8 cellular contexts compared by ENCODE assay signal in genomic region chr19:57241181-57241580, GRCh38. TPM values are rescaled to one million over a fixed set of nuclear protein-coding genes. Genes with fewer than 3 reads are reported as not detected.
A peak's percentile ranks its signal among the peaks of the same experiment; 100 is the strongest.
DNase-seq lines count a peak whose midpoint lies in the region; TF ChIP-seq lines count a peak whose summit lies in the region.

No MANE protein-coding gene starts in this region.

- H3K4me1 ChIP-seq in HUES48 (ENCODE audit: control insufficient read depth, insufficient read depth, low read length), result no peaks in the 10 kb centered on the region
- peaks cover 17% of the 10 kb centered on the region for H3K4me1 ChIP-seq in suprapubic skin

- H3K36me3 ChIP-seq in HUES48 (ENCODE audit: control insufficient read depth, insufficient read depth, low read length), result peaks cover 24% of the 10 kb centered on the region
- H3K36me3 ChIP-seq in kidney epithelial cell (ENCODE audit: control insufficient read depth, insufficient read depth, low read length), result peaks cover 2% of the 10 kb centered on the region
- peaks cover 19% of the 10 kb centered on the region for H3K36me3 ChIP-seq in suprapubic skin

- TF ChIP-seq EP300 in suprapubic skin (IDR thresholded peaks at IDR 0.05), result no peak

- TF ChIP-seq CTCF in AG04450 (IDR thresholded peaks at IDR 0.05; ENCODE audit: low read depth, low read length) (no peak), astrocyte of the cerebellum (IDR thresholded peaks at IDR 0.05; ENCODE audit: low read depth, low read length, missing control alignments) (no peak), kidney epithelial cell (IDR thresholded peaks at IDR 0.05; ENCODE audit: insufficient read depth, low read length, poor library complexity, severe bottlenecking) (no peak), suprapubic skin (IDR thresholded peaks at IDR 0.05) (no peak)

- no peak overlapping the region for H3K27ac ChIP-seq in AG04450 (ENCODE audit: low read depth, low read length)
- peak overlapping the region; percentile 88 for H3K27ac ChIP-seq in HUES48 (ENCODE audit: low read depth, low read length)
- H3K27ac ChIP-seq in suprapubic skin, result peak overlapping the region; percentile 93

- H3K27me3 ChIP-seq in AG04450 (ENCODE audit: control insufficient read depth, insufficient read depth, low read length), result no peaks in the 10 kb centered on the region
- no peaks in the 10 kb centered on the region for H3K27me3 ChIP-seq in HUES48 (ENCODE audit: control insufficient read depth, insufficient read depth, low read length)
- no peaks in the 10 kb centered on the region for H3K27me3 ChIP-seq in kidney epithelial cell (ENCODE audit: control insufficient read depth, insufficient read depth, low read length)
- H3K27me3 ChIP-seq in suprapubic skin, result no peaks in the 10 kb centered on the region

- 18% methylated on average over 7 of the region's 7 CpGs for WGBS in suprapubic skin

- H3K9me3 ChIP-seq in AG04450 (ENCODE audit: control insufficient read depth, insufficient read depth, low read length), result no peaks in the 10 kb centered on the region; the same call in 1 of the 2 replicates
- H3K9me3 ChIP-seq in HUES48 (ENCODE audit: control insufficient read depth, insufficient read depth, low read length), result no peaks in the 10 kb centered on the region
- no peaks in the 10 kb centered on the region for H3K9me3 ChIP-seq in suprapubic skin

- H3K4me3 ChIP-seq in AG04450 (ENCODE audit: low read depth, low read length), result peak overlapping the region; percentile 98
- peak overlapping the region; percentile 99 for H3K4me3 ChIP-seq in HUES48 (ENCODE audit: low read depth, low read length)
- peak overlapping the region; percentile 99 for H3K4me3 ChIP-seq in astrocyte of the cerebellum (ENCODE audit: low read depth, low read length)
- peak overlapping the region; percentile 83 for H3K4me3 ChIP-seq in kidney epithelial cell (ENCODE audit: low read depth, low read length)
- peak overlapping the region; percentile 95 for H3K4me3 ChIP-seq in suprapubic skin

- TF ChIP-seq POLR2A in suprapubic skin (IDR thresholded peaks at IDR 0.05), result no peak

- DNase-seq in AG04450 (ENCODE audit: low read depth, low spot score), result no peak
- DNase-seq in astrocyte of the cerebellum (ENCODE audit: low read depth), result no peak
- no peak for DNase-seq in kidney epithelial cell (ENCODE audit: low read depth)
- no peak for DNase-seq in suprapubic skin (ENCODE audit: low spot score in 2 of 2)
- no peak for DNase-seq in SW480 (ENCODE audit: low spot score)
- DNase-seq in SHP77 treated with DMSO at 0.1 percent for 48 hours (lab: John Stamatoyannopoulos, UW), result no peak
- DNase-seq in RPMI8226, result no peak

- CTCF ChIA-PET in AG04450 (lab: Charles Lee), result no interaction called here

- peak overlapping the region; percentile 59 for H3K9ac ChIP-seq in HUES48 (ENCODE audit: low read depth, low read length)

- POLR2A ChIA-PET in AG04450 (lab: Yijun Ruan, JAX), result no interaction called here

- in situ Hi-C loops in astrocyte of the cerebellum (cut with HindIII; ENCODE audit: low sequenced_read_pairs), result no loop called here

RNA-seq across cellular contexts. Expression of gene ZNF805, which starts 0.7 kb away (rescaled TPM):
- 6.1 and 6.3 TPM in 2 replicates for polyA plus RNA-seq in AG04450 (2011; rRNA removed)
- polyA minus RNA-seq in AG04450 (2011; rRNA and poly(A)+ RNA removed), result 53.0 and 57.8 TPM in 2 replicates
- total RNA-seq in kidney epithelial cell (18.7 and 19.2 TPM in 2 replicates), suprapubic skin (10 to 100 TPM; 18.0 to 24.6 (median 18.9) TPM)

RNA-seq across cellular contexts. Expression of gene AURKC, which starts 10.4 kb away (rescaled TPM):
- 0.17 and 0.19 TPM in 2 replicates for polyA plus RNA-seq in AG04450 (2011; rRNA removed)
- polyA minus RNA-seq in AG04450 (2011; rRNA and poly(A)+ RNA removed), result 0.60 TPM in 1 of 2 replicates, not detected in the other
- total RNA-seq in kidney epithelial cell, result 1.0 and 4.4 TPM in 2 replicates
- 1 to 10 TPM in 3 of 4 donors, not detected in 1; 1.1 to 3.1 (median 2.3) TPM for total RNA-seq in suprapubic skin

RNA-seq across cellular contexts. Expression of gene ZNF460, which starts 39.1 kb away (rescaled TPM):
- 11.2 and 13.0 TPM in 2 replicates for polyA plus RNA-seq in AG04450 (2011; rRNA removed)
- polyA minus RNA-seq in AG04450 (2011; rRNA and poly(A)+ RNA removed), result 193 and 196 TPM in 2 replicates
- 122 and 134 TPM in 2 replicates for total RNA-seq in kidney epithelial cell
- total RNA-seq in suprapubic skin, result 100 to 1,000 TPM in 1 of 4 donors, 10 to 100 TPM in 3; 75.2 to 101 (median 78.6) TPM

RNA-seq across cellular contexts. Expression of gene ZNF264, which starts 49.9 kb away (rescaled TPM):
- 7.1 and 7.8 TPM in 2 replicates for polyA plus RNA-seq in AG04450 (2011; rRNA removed)
- polyA minus RNA-seq in AG04450 (2011; rRNA and poly(A)+ RNA removed), result 49.4 and 55.8 TPM in 2 replicates
- total RNA-seq in kidney epithelial cell (44.3 and 59.1 TPM in 2 replicates), suprapubic skin (10 to 100 TPM; 35.4 to 50.2 (median 38.9) TPM)
